Comparison of ENCODE assay signal across 11 cellular contexts in genomic region chr5:125349432-125349831, GRCh38.
A peak's percentile ranks its signal among the peaks of the same experiment; 100 is the strongest.
DNase-seq lines count a peak whose midpoint lies in the region; ATAC-seq and TF ChIP-seq lines count a peak whose summit lies in the region.
"Had no signal": no experiment of that assay in that cellular context is flagged by ENCODE, and none has a peak within 500 bp of the region (broad histone marks: within the 10 kb centered on the region; RNA-seq: fewer than 3 reads in every experiment).

No MANE protein-coding gene starts in this region.

- H2BK5ac ChIP-seq in IMR-90 (ENCODE audit: low read depth, low read length, poor library complexity, severe bottlenecking) = no peak overlapping the region

- dilution Hi-C loops in IMR-90 (cut with HindIII; ENCODE audit: low sequenced_read_pairs, unreplicated experiment) = no loop called here

- H2AFZ ChIP-seq in IMR-90 (replicated peaks; ENCODE audit: low read length, poor library complexity) = no peak overlapping the region

- peaks cover 5% of the 10 kb centered on the region; the same call in 1 of the 2 replicates for H3K9me1 ChIP-seq in IMR-90 (ENCODE audit: insufficient read depth, low read length)

- TF ChIP-seq CTCF in IMR-90 (conservative IDR thresholded peaks at IDR 0.05; ENCODE audit: low read depth, low read length) (no peak), GM10266 (IDR thresholded peaks at IDR 0.05; ENCODE audit: control insufficient read depth, insufficient read depth, low read depth, missing control alignments) (no peak)

- H3K27me3 ChIP-seq in IMR-90 (ENCODE audit: control insufficient read depth, insufficient read depth, low read length) = no peaks in the 10 kb centered on the region; the same call in 1 of the 2 replicates

- in situ Hi-C loops in IMR-90 (cut with MboI; ENCODE audit: low sequenced_read_pairs) = no loop called here

- no peak overlapping the region for H3K9ac ChIP-seq in IMR-90 (ENCODE audit: low read depth, low read length)

- no peak overlapping the region for H3K23ac ChIP-seq in IMR-90 (ENCODE audit: low read depth, low read length)

- WGBS in IMR-90 (ENCODE audit: extremely low coverage in 2 of 2, insufficient read length in 1 of 2), 2 experiments = no CpG with 5 or more reads among the region's 6 CpGs

- peaks cover 3% of the 10 kb centered on the region; the same call in 1 of the 2 replicates for H3K4me1 ChIP-seq in IMR-90 (ENCODE audit: control insufficient read depth, insufficient read depth, low read length)

- no TSS peak for BruUV-seq in IMR-90 (replicated peaks; lab: Mats Ljungman, UMichigan)

- H4K8ac ChIP-seq in IMR-90 (ENCODE audit: low read depth in 2 of 2, low read length in 2 of 2) = no peak overlapping the region

- ATAC-seq in IMR-90 (ENCODE audit: low read depth) (peak; percentile 75), sciatic nerve (peak; percentile 66)
- ATAC-seq: activated T-cell treated with anti-CD3 and anti-CD28 coated beads, Interleukin-2, amount 50 U/mL, for 72 hours had no signal

- POLR2A ChIA-PET in IMR-90 (lab: Charles Lee; ENCODE audit: unreplicated experiment) = no interaction called here

- H2BK120ac ChIP-seq in IMR-90 (ENCODE audit: low read depth, low read length) = 0 out of 2 replicates have a peak overlapping the region, but pooled peaks have one; percentile 4

- H3K36me3 ChIP-seq in IMR-90 (ENCODE audit: control insufficient read depth, insufficient read depth, low read length) = no peaks in the 10 kb centered on the region

- H4K20me1 ChIP-seq in IMR-90 (ENCODE audit: insufficient read depth, low read length) = no peaks in the 10 kb centered on the region

- CTCF ChIA-PET in IMR-90 (lab: Yijun Ruan, JAX) = interaction anchor here (0.7 kb wide), 1 partner anchor 80 kb away, joined by 5 read pairs; no protein-coding TSS in a partner anchor

- intact Hi-C loops in IMR-90 (cut with micrococcal nuclease) (no loop called here), sciatic nerve (cut with DNase I) (no loop called here)

- no peak overlapping the region for H3K4ac ChIP-seq in IMR-90 (ENCODE audit: low read depth, low read length)

- no peak overlapping the region for H3K56ac ChIP-seq in IMR-90 (ENCODE audit: extremely low read depth, insufficient read depth, low read length)

- H3K9me3 ChIP-seq in IMR-90 (ENCODE audit: control insufficient read depth, insufficient read depth, low read length) = no peaks in the 10 kb centered on the region

- H3K4me3 ChIP-seq in IMR-90 (ENCODE audit: insufficient read depth, low read depth, low read length) = no peak overlapping the region
- H3K4me3 ChIP-seq: coronary artery had no signal

- no peak overlapping the region for H4K5ac ChIP-seq in IMR-90 (ENCODE audit: low read depth, low read length)

- no peak overlapping the region for H3K27ac ChIP-seq in IMR-90 (ENCODE audit: insufficient read depth, low read length)
- H3K27ac ChIP-seq: coronary artery had no signal

- H4K91ac ChIP-seq in IMR-90 (ENCODE audit: insufficient read depth, low read depth, low read length) = no peak overlapping the region

- no peaks in the 10 kb centered on the region for H3K79me1 ChIP-seq in IMR-90 (ENCODE audit: low read depth in 1 of 2, low read length in 2 of 2)

- H3K14ac ChIP-seq in IMR-90 (replicated peaks; ENCODE audit: low read depth, low read length) = no peak overlapping the region

- no peak for TF ChIP-seq RAD21 in IMR-90 (IDR thresholded peaks at IDR 0.05; ENCODE audit: low read length)

- no peak overlapping the region for H2AK9ac ChIP-seq in IMR-90 (replicated peaks; ENCODE audit: low read depth, low read length, poor library complexity)

- no peak for TF ChIP-seq POLR2A in IMR-90 (IDR thresholded peaks at IDR 0.05; ENCODE audit: low read depth, low read length)

- H3K18ac ChIP-seq in IMR-90 (ENCODE audit: low read depth, low read length) = no peak overlapping the region

- H3K4me2 ChIP-seq in IMR-90 (ENCODE audit: low read depth, low read length) = no peak overlapping the region

- DNase-seq in IMR-90 = peak; percentile 16
- DNase-seq in cerebellar cortex (ENCODE audit: low spot score) = peak; percentile 22
- peak; percentile 23 to 29 for DNase-seq in hippocampal formation (lab: John Stamatoyannopoulos, UW)
- no peak for DNase-seq in sciatic nerve (ENCODE audit: low spot score)
- no peak for DNase-seq in activated CD4-positive, alpha-beta T cell treated with anti-CD3 and anti-CD28 coated beads, Interleukin-2, amount 50 U/mL, for 1 hour
- DNase-seq in GM10266 (ENCODE audit: extremely low spot score) = no peak
- no peak for DNase-seq in stimulated activated CD4-positive, alpha-beta T cell treated with anti-CD3 and anti-CD28 coated beads, Interleukin-1b, Interleukin-23, amount 100 ng/mL, for 48 hours
- DNase-seq: activated T-cell treated with anti-CD3 and anti-CD28 coated beads, Interleukin-2, amount 50 U/mL, for 72 hours; occipital lobe; stimulated activated CD4-positive, alpha-beta T cell treated with anti-CD3 and anti-CD28 coated beads, Interleukin-4, amount 100 ng/mL, for 1 hour had no signal

- no peak overlapping the region for H2BK15ac ChIP-seq in IMR-90 (ENCODE audit: low read depth, low read length)

- H2AK5ac ChIP-seq in IMR-90 (ENCODE audit: low read depth, low read length) = no peak overlapping the region

- H2BK20ac ChIP-seq in IMR-90 (ENCODE audit: low read depth, low read length) = peak overlapping the region; percentile 15; the same call in 1 of the 2 replicates

TF ChIP-seq in IMR-90, 13 proteins besides CTCF, POLR2A, EP300 and RAD21:
- no peak for TF ChIP-seq RCOR1 (IDR thresholded peaks at IDR 0.05; ENCODE audit: insufficient replicate concordance, low read length)
- TF ChIP-seq USF2 (IDR thresholded peaks at IDR 0.05; ENCODE audit: low read depth, low read length) = no peak
- no peak for TF ChIP-seq ELK1 (IDR thresholded peaks at IDR 0.05; ENCODE audit: borderline replicate concordance, low read depth, low read length)
- TF ChIP-seq FOS (IDR thresholded peaks at IDR 0.05; ENCODE audit: low read depth, low read length) = no peak
- no peak for TF ChIP-seq RFX5 (IDR thresholded peaks at IDR 0.05; ENCODE audit: low read depth, low read length)
- TF ChIP-seq MAFK (IDR thresholded peaks at IDR 0.05; ENCODE audit: low read depth, low read length) = no peak
- no peak for TF ChIP-seq MXI1 (IDR thresholded peaks at IDR 0.05; ENCODE audit: borderline replicate concordance, low read depth, low read length)
- TF ChIP-seq CHD1 (IDR thresholded peaks at IDR 0.05; ENCODE audit: low read depth, low read length) = no peak

Comparison
In these comparisons a context has a peak if more than half of its experiments do, and no peak if none do; other contexts are left out.
1. DNase-seq: peak in IMR-90 (single experiment), cerebellar cortex (single experiment) and hippocampal formation (2 of 2); none in sciatic nerve (single experiment), activated CD4-positive, alpha-beta T cell treated with anti-CD3 and anti-CD28 coated beads, Interleukin-2, amount 50 U/mL, for 1 hour (single experiment), GM10266 (single experiment) and stimulated activated CD4-positive, alpha-beta T cell treated with anti-CD3 and anti-CD28 coated beads, Interleukin-1b, Interleukin-23, amount 100 ng/mL, for 48 hours (single experiment).